ENCODE assay signal across 30 cellular contexts in the genomic region with DNA sequence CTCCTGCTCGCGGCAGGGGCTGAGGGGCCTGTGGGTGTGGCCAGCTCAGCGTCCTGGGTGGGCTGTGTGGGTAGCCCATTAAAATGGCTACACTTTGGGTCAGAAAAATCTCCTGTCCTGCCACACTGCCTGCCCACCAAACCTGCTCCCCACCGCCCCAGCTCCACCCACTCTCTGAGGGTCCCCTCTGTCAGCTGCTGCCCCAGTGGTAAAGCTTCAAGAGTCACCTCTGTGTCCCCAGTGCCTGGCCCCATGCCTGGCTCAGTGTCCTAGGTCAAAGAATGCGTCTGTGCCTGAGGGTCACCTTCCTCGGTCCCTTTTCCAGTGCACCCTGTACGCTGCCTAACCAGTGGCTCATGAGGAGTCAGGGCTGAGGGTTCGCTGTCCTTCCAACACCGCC.
"Had no signal": no experiment of that assay in that cellular context is flagged by ENCODE, and none has a peak within 500 bp of the region (broad histone marks: within the 10 kb centered on the region; RNA-seq: fewer than 3 reads in every experiment).

No MANE protein-coding gene starts in this region.

- DNase-seq: activated B cell treated with CpG ODN at 0.5 μM for 24 hours; activated CD4-positive, alpha-beta memory T cell treated with anti-CD3 and anti-CD28 coated beads for 36 hours; activated CD4-positive, alpha-beta T cell treated with anti-CD3 and anti-CD28 coated beads for 4 hours; activated CD4-positive, alpha-beta T cell treated with anti-CD3 and anti-CD28 coated beads, Interleukin-2, amount 50 U/mL, for 1 hour; activated CD4-positive, CD25-positive, alpha-beta regulatory T cell treated with anti-CD3 and anti-CD28 coated beads, Interleukin-2, amount 50 U/mL, for 72 hours; activated CD8-positive, alpha-beta memory T cell treated with anti-CD3 and anti-CD28 coated beads, Interleukin-2, amount 50 U/mL, for 4 hours; activated naive CD8-positive, alpha-beta T cell treated with anti-CD3 and anti-CD28 coated beads, Interleukin-2, amount 50 U/mL, for 24 hours; activated T-cell treated with anti-CD3 and anti-CD28 coated beads for 4 hours; activated T-cell treated with anti-CD3 and anti-CD28 coated beads, Interleukin-2, amount 50 U/mL, for 4 hours; anterior cingulate cortex; brain microvascular endothelial cell; Karpas-422; KBM-7; NCI-H1105; NCI-H1417 treated with DMSO at 0.1 percent for 48 hours; NCI-H187 treated with DMSO at 0.1 percent for 48 hours; NCI-H2081; NCI-H2171 treated with DMSO at 0.1 percent for 48 hours; NCI-H226; NCI-H446 treated with DMSO at 0.1 percent for 48 hours; NCI-H524; SHP77 treated with DMSO at 0.1 percent for 48 hours; SK-N-SH had no signal

- H3K4me3 Mint-ChIP-seq: activated B cell treated with CpG ODN at 0.5 μM for 24 hours; activated CD4-positive, alpha-beta memory T cell treated with anti-CD3 and anti-CD28 coated beads for 36 hours; activated naive CD8-positive, alpha-beta T cell; activated naive CD8-positive, alpha-beta T cell treated with anti-CD3 and anti-CD28 coated beads, Interleukin-2, amount 50 U/mL, for 24 hours; activated T-cell treated with anti-CD3 and anti-CD28 coated beads, Interleukin-2, amount 50 U/mL, for 4 hours; activated T-helper 1 cell treated with anti-CD3 and anti-CD28 coated beads, Interleukin-12 subunit alpha, Interleukin-12 subunit beta, Interleukin-2, Interleukin-4 antibody, amounts not matched to agents 30 ng/mL and 10 ng/mL and 1 ng/mL, durations not matched to agents 14 hours and 24 hours and 36 hours; central memory CD8-positive, alpha-beta T cell; T-helper 1 cell treated with Interleukin-12 subunit alpha and Interleukin-12 subunit beta and Interleukin-4 antibody, amounts not matched to agents 30 μg/mL and 1 μg/mL, for 36 hours had no signal

- H3K9me3 Mint-ChIP-seq: activated B cell treated with CpG ODN at 0.5 μM for 24 hours; activated CD4-positive, alpha-beta memory T cell treated with anti-CD3 and anti-CD28 coated beads for 36 hours; activated naive CD8-positive, alpha-beta T cell treated with anti-CD3 and anti-CD28 coated beads, Interleukin-2, amount 50 U/mL, for 24 hours; activated T-cell treated with anti-CD3 and anti-CD28 coated beads, Interleukin-2, amount 50 U/mL, for 4 hours; activated T-helper 1 cell treated with anti-CD3 and anti-CD28 coated beads, Interleukin-12 subunit alpha, Interleukin-12 subunit beta, Interleukin-2, Interleukin-4 antibody, amounts not matched to agents 30 ng/mL and 10 ng/mL and 1 ng/mL, durations not matched to agents 14 hours and 24 hours and 36 hours; central memory CD8-positive, alpha-beta T cell; T-helper 1 cell treated with Interleukin-12 subunit alpha and Interleukin-12 subunit beta and Interleukin-4 antibody, amounts not matched to agents 30 μg/mL and 1 μg/mL, for 36 hours had no signal

- H3K9me3 ChIP-seq: SJSA1, SK-N-SH had no signal

- H3K4me3 ChIP-seq: SJSA1 had no signal

- H3K27me3 Mint-ChIP-seq: activated B cell treated with CpG ODN at 0.5 μM for 24 hours; activated CD4-positive, alpha-beta memory T cell treated with anti-CD3 and anti-CD28 coated beads for 36 hours; activated naive CD8-positive, alpha-beta T cell; activated naive CD8-positive, alpha-beta T cell treated with anti-CD3 and anti-CD28 coated beads, Interleukin-2, amount 50 U/mL, for 24 hours; central memory CD8-positive, alpha-beta T cell had no signal

- H3K27ac ChIP-seq: brain microvascular endothelial cell, SJSA1, VCaP had no signal

- H3K27ac Mint-ChIP-seq: activated B cell treated with CpG ODN at 0.5 μM for 24 hours; activated CD4-positive, alpha-beta memory T cell treated with anti-CD3 and anti-CD28 coated beads for 36 hours; activated naive CD8-positive, alpha-beta T cell; T-helper 1 cell treated with Interleukin-12 subunit alpha and Interleukin-12 subunit beta and Interleukin-4 antibody, amounts not matched to agents 30 μg/mL and 1 μg/mL, for 36 hours had no signal

- H3K4me2 ChIP-seq: SK-N-SH had no signal

- H3K9ac ChIP-seq: SK-N-SH had no signal

- H3K27me3 ChIP-seq: brain microvascular endothelial cell, SJSA1 had no signal

- ATAC-seq: activated T-cell treated with anti-CD3 and anti-CD28 coated beads, Interleukin-2, amount 50 U/mL, for 4 hours; Panc1 had no signal
